Comparison of ENCODE assay signal across 14 cellular contexts in genomic region chr17:61394630-61395408, GRCh38. TPM values are rescaled to one million over a fixed set of nuclear protein-coding genes. Genes with fewer than 3 reads are reported as not detected.
DNase-seq lines count a peak whose midpoint lies in the region; ATAC-seq and TF ChIP-seq lines count a peak whose summit lies in the region.
"Had no signal": no experiment of that assay in that cellular context is flagged by ENCODE, and none has a peak within 500 bp of the region (broad histone marks: within the 10 kb centered on the region; RNA-seq: fewer than 3 reads in every experiment).

No MANE protein-coding gene starts in this region.

- no peak overlapping the region for H3K23ac ChIP-seq in trophoblast cell (ENCODE audit: low read length)

- H3F3A ChIP-seq in MM.1S (ENCODE audit: insufficient read depth, low read length): peaks cover 8% of the 10 kb centered on the region; the same call in 1 of the 2 replicates

- no peak overlapping the region for H4K12ac ChIP-seq in trophoblast cell (ENCODE audit: low read depth, low read length)

- H3K18ac ChIP-seq in trophoblast cell (ENCODE audit: low read length): peak overlapping the region; percentile 3

- no peaks in the 10 kb centered on the region for H3K9me2 ChIP-seq in MM.1S (replicated peaks; ENCODE audit: insufficient read depth, low read length)

- H3K9ac ChIP-seq in MM.1S (ENCODE audit: low read length) (no peak overlapping the region), trophoblast cell (ENCODE audit: low read length) (no peak overlapping the region)

- H2AFZ ChIP-seq in MM.1S (ENCODE audit: low read length) (no peak overlapping the region), trophoblast cell (ENCODE audit: insufficient read depth, low read length, poor library complexity) (no peak overlapping the region)

- TF ChIP-seq CTCF in BE2C (IDR thresholded peaks at IDR 0.05; ENCODE audit: low read depth, low read length) (no peak), MM.1S (IDR thresholded peaks at IDR 0.05; ENCODE audit: low read length) (no peak), esophagus squamous epithelium (IDR thresholded peaks at IDR 0.05) (no peak)

- no peak overlapping the region for H4K8ac ChIP-seq in trophoblast cell (ENCODE audit: low read depth, low read length)

- no peak overlapping the region for H4K91ac ChIP-seq in trophoblast cell (ENCODE audit: low read depth, low read length)

- H3K4me1 ChIP-seq in BE2C (peaks cover 54% of the 10 kb centered on the region), MM.1S (ENCODE audit: low read length) (peaks cover 10% of the 10 kb centered on the region), esophagus squamous epithelium (peaks cover 30 to 52% (median 38%) of the 10 kb centered on the region in 3 donors), trophoblast cell (ENCODE audit: control insufficient read depth in 1 of 2, insufficient read depth in 2 of 2, low read length in 2 of 2) (peaks cover 22 to 39% of the 10 kb centered on the region in 2 experiments)

- ATAC-seq in GM19467 (IDR thresholded peaks at IDR 0.05; ENCODE audit: unreplicated experiment): no peak
- no peak for ATAC-seq in HG03108 (IDR thresholded peaks at IDR 0.05; ENCODE audit: unreplicated experiment)

- H2BK120ac ChIP-seq in trophoblast cell (ENCODE audit: insufficient read depth, low read length, poor library complexity): no peak overlapping the region

- H2AK5ac ChIP-seq in trophoblast cell (ENCODE audit: low read length): no peak overlapping the region

- intact Hi-C loops in esophagus squamous epithelium (cut with DNase I): loop anchor here (5.0 kb wide), 1 partner anchor 393 kb away; no protein-coding TSS in a partner anchor

- H3K27ac ChIP-seq in MM.1S (ENCODE audit: low read length): no peak overlapping the region
- H3K27ac ChIP-seq in esophagus squamous epithelium: peak overlapping the region; percentile 79 to 92 (median 87)
- no peak overlapping the region for H3K27ac ChIP-seq in trophoblast cell (ENCODE audit: low read depth, low read length)

- peaks cover 40% of the 10 kb centered on the region for H3K36me3 ChIP-seq in BE2C
- no peaks in the 10 kb centered on the region for H3K36me3 ChIP-seq in MM.1S (replicated peaks; ENCODE audit: insufficient read depth, low read length)
- H3K36me3 ChIP-seq in esophagus squamous epithelium: no peaks in the 10 kb centered on the region
- no peaks in the 10 kb centered on the region for H3K36me3 ChIP-seq in trophoblast cell (ENCODE audit: control insufficient read depth in 1 of 2, insufficient read depth in 2 of 2, low read length in 2 of 2)

- no peak overlapping the region for H2BK5ac ChIP-seq in trophoblast cell (ENCODE audit: low read depth, low read length, poor library complexity)

- no peak overlapping the region for H3K14ac ChIP-seq in trophoblast cell (ENCODE audit: low read length)

- H4K20me1 ChIP-seq in MM.1S (ENCODE audit: insufficient read depth, low read length): no peaks in the 10 kb centered on the region

- no peaks in the 10 kb centered on the region for H3K27me3 ChIP-seq in BE2C
- H3K27me3 ChIP-seq in MM.1S (replicated peaks; ENCODE audit: insufficient read depth, low read length): peaks cover 21% of the 10 kb centered on the region
- peaks cover 26 to 54% (median 33%) of the 10 kb centered on the region in 4 donors for H3K27me3 ChIP-seq in esophagus squamous epithelium
- peaks cover 44% of the 10 kb centered on the region for H3K27me3 ChIP-seq in trophoblast cell (ENCODE audit: insufficient read depth, low read length)

- peak; percentile 60 for DNase-seq in BE2C
- peak; percentile 67 for DNase-seq in MM.1S
- no peak for DNase-seq in esophagus squamous epithelium (lab: John Stamatoyannopoulos, UW)
- DNase-seq in trophoblast cell: no peak
- DNase-seq in NCI-H2107 (lab: John Stamatoyannopoulos, UW): no peak
- DNase-seq in SIG-M5 treated with dmso at 0.1 percent for 504 hours (lab: John Stamatoyannopoulos, UW; ENCODE audit: unreplicated experiment): no peak
- DNase-seq: activated naive CD4-positive, alpha-beta T cell; hypothalamus; NCI-H2081 treated with DMSO at 0.1 percent for 48 hours; SHP77 had no signal

- no peak for TF ChIP-seq POLR2A in esophagus squamous epithelium (IDR thresholded peaks at IDR 0.05)

- no peak overlapping the region for H3K4ac ChIP-seq in trophoblast cell (ENCODE audit: low read depth, low read length)

- WGBS in esophagus squamous epithelium, 2 donors: 74 to 80% methylated on average over 8 to 9 of the region's 10 CpGs
- WGBS in trophoblast cell (ENCODE audit: extremely low coverage, insufficient coverage, insufficient read length): no CpG with 5 or more reads among the region's 10 CpGs

- H3K4me2 ChIP-seq in MM.1S (ENCODE audit: low read depth, low read length): no peak overlapping the region; the same call in 1 of the 2 replicates
- H3K4me2 ChIP-seq in trophoblast cell (ENCODE audit: low read length): no peak overlapping the region

- H3K79me1 ChIP-seq in trophoblast cell (ENCODE audit: low read length): no peaks in the 10 kb centered on the region

- H3K9me3 ChIP-seq in BE2C (no peaks in the 10 kb centered on the region), MM.1S (replicated peaks; ENCODE audit: insufficient read depth, low read length) (no peaks in the 10 kb centered on the region), esophagus squamous epithelium (no peaks in the 10 kb centered on the region), trophoblast cell (ENCODE audit: insufficient read depth, low read depth, low read length) (peaks cover 5% of the 10 kb centered on the region)

- H3K4me3 ChIP-seq in BE2C (ENCODE audit: low read depth, low read length): peak overlapping the region; percentile 16; the same call in 1 of the 2 replicates
- H3K4me3 ChIP-seq in MM.1S (ENCODE audit: low read length): no peak overlapping the region
- H3K4me3 ChIP-seq in esophagus squamous epithelium: peak overlapping the region in 1 of 4 donors; percentile 81
- no peak overlapping the region for H3K4me3 ChIP-seq in trophoblast cell (ENCODE audit: low read depth, low read length)

- no peak overlapping the region for H2BK12ac ChIP-seq in trophoblast cell (ENCODE audit: low read length)

- H3K79me2 ChIP-seq in MM.1S (ENCODE audit: low read length) (no peaks in the 10 kb centered on the region), trophoblast cell (ENCODE audit: control insufficient read depth, insufficient read depth, low read length, poor library complexity) (no peaks in the 10 kb centered on the region)

RNA-seq across cellular contexts. Expression of gene TBX2, which starts 4.8 kb away (rescaled TPM):
- 107 TPM for polyA plus RNA-seq in BE2C (2012; ENCODE audit: insufficient read depth, insufficient read length, low read depth)
- 10 to 100 TPM in 1 of 4 donors, 1 to 10 TPM in 3; 2.2 to 13.4 (median 4.2) TPM for total RNA-seq in esophagus squamous epithelium
- polyA plus RNA-seq in trophoblast cell (2013): 2.7 and 3.0 TPM in 2 replicates
- total RNA-seq: endothelial cell of umbilical vein had no signal
- polyA plus RNA-seq: endothelial cell of umbilical vein had no signal

RNA-seq across cellular contexts. Expression of gene TBX4, which starts 57.4 kb away (rescaled TPM):
- 1.6 TPM for polyA plus RNA-seq in BE2C (2012; ENCODE audit: insufficient read depth, insufficient read length, low read depth)
- total RNA-seq in esophagus squamous epithelium: not detected
- polyA plus RNA-seq in trophoblast cell (2013): 0.93 and 0.97 TPM in 2 replicates
- total RNA-seq: endothelial cell of umbilical vein, lung microvascular endothelial cell had no signal
- polyA plus RNA-seq: endothelial cell of umbilical vein had no signal

Comparison
In these comparisons a context has a peak if more than half of its experiments do, and no peak if none do; other contexts are left out.
1. DNase-seq: peak in BE2C (single experiment) and MM.1S (single experiment); none in esophagus squamous epithelium (single experiment), trophoblast cell (0 of 2), NCI-H2107 (single experiment) and SIG-M5 treated with dmso at 0.1 percent for 504 hours (single experiment).
2. H3K27ac ChIP-seq: peak in esophagus squamous epithelium (4 of 4); none in MM.1S (single experiment) and trophoblast cell (single experiment).